Comparison of ENCODE assay signal across 23 cellular contexts in genomic region chr6:48826318-48826595, GRCh38.
A peak's percentile ranks its signal among the peaks of the same experiment; 100 is the strongest.
DNase-seq lines count a peak whose midpoint lies in the region; ATAC-seq, FAIRE-seq and TF ChIP-seq lines count a peak whose summit lies in the region.
"Had no signal": no experiment of that assay in that cellular context is flagged by ENCODE, and none has a peak within 500 bp of the region (broad histone marks: within the 10 kb centered on the region; RNA-seq: fewer than 3 reads in every experiment).

No MANE protein-coding gene starts in this region.

- peak overlapping the region; percentile 77 for H3K4me2 ChIP-seq in A549
- H3K4me2 ChIP-seq: GM23338 had no signal

- peaks cover 13% of the 10 kb centered on the region for H3K36me3 ChIP-seq in MG63
- H3K36me3 ChIP-seq in ascending aorta: no peaks in the 10 kb centered on the region
- H3K36me3 ChIP-seq in prostate gland: no peaks in the 10 kb centered on the region
- H3K36me3 ChIP-seq: BLaER1 treated with 17β-estradiol and CSF1 and Interleukin-3, amounts not matched to agents 10 nM and 100 nM; gastroesophageal sphincter; pancreas; right lobe of liver had no signal

- POLR2A ChIA-PET in A549 (lab: Yijun Ruan, JAX): no interaction called here

- ATAC-seq in A549 (no peak), GM18870 (IDR thresholded peaks at IDR 0.05; ENCODE audit: unreplicated experiment) (no peak)
- ATAC-seq: GM23338; naive thymus-derived CD8-positive, alpha-beta T cell; right lobe of liver; stimulated activated memory B cell treated with anti-CD40 and anti-IgM and Interleukin-4, amounts not matched to agents 10 μg/mL and 1 μg/mL and 100 μg/mL, for 72 hours had no signal

- H3K4me3 ChIP-seq in A549 (peak overlapping the region; percentile 1; the same call in 1 of the 3 replicates), MG63 (peak overlapping the region; percentile 23), ascending aorta (no peak overlapping the region), fibroblast of villous mesenchyme (ENCODE audit: low read depth, low read length) (no peak overlapping the region), prostate gland (no peak overlapping the region)
- H3K4me3 ChIP-seq: BLaER1 treated with 17β-estradiol and CSF1 and Interleukin-3, amounts not matched to agents 10 nM and 100 nM; gastroesophageal sphincter; GM23338; pancreas; right lobe of liver had no signal

- TF ChIP-seq POLR2A in A549 (IDR thresholded peaks at IDR 0.05; ENCODE audit: low read length): no peak
- no peak for TF ChIP-seq POLR2A in prostate gland (IDR thresholded peaks at IDR 0.05)

- intact Hi-C loops in ascending aorta (cut with DNase I) (loop anchor here (10.0 kb wide), 1 partner anchor 1351 kb away; the partner anchor contains the start of gene CD2AP), prostate gland (cut with DNase I) (no loop called here)

- no peak for FAIRE-seq in A549 (lab: Jason Lieb, UNC)
- FAIRE-seq: pancreas had no signal

- no peak for TF ChIP-seq RAD21 in A549 (conservative IDR thresholded peaks at IDR 0.05 in 1 of 2, IDR thresholded peaks at IDR 0.05 in 1 of 2)

- 0% methylated on average over 1 of the region's 1 CpG for WGBS in A549 (ENCODE audit: missing lambda C conversion rate)
- WGBS in prostate gland: 36% methylated on average over 1 of the region's 1 CpG

- H3K27me3 ChIP-seq in MG63 (no peaks in the 10 kb centered on the region), ascending aorta (no peaks in the 10 kb centered on the region), prostate gland (replicated peaks; ENCODE audit: insufficient read depth) (no peaks in the 10 kb centered on the region)
- H3K27me3 ChIP-seq: BLaER1 treated with 17β-estradiol and CSF1 and Interleukin-3, amounts not matched to agents 10 nM and 100 nM; gastroesophageal sphincter; pancreas; right lobe of liver had no signal

- CTCF ChIA-PET in A549 (lab: Yijun Ruan, JAX): no interaction called here

- H3K4me1 ChIP-seq in A549 (peaks cover 21% of the 10 kb centered on the region), ascending aorta (peaks cover 0 to 14% of the 10 kb centered on the region in 2 donors), prostate gland (replicated peaks) (no peaks in the 10 kb centered on the region)
- H3K4me1 ChIP-seq: gastroesophageal sphincter, pancreas, right lobe of liver had no signal

- peak overlapping the region; percentile 81 to 96; a peak in 5 of 6 replicates for H3K27ac ChIP-seq in A549
- peak overlapping the region; percentile 46 to 75 for H3K27ac ChIP-seq in ascending aorta
- no peak overlapping the region for H3K27ac ChIP-seq in prostate gland
- H3K27ac ChIP-seq: gastroesophageal sphincter, pancreas, right lobe of liver, VCaP had no signal

- no peak for TF ChIP-seq EP300 in A549 (IDR thresholded peaks at IDR 0.05)

- DNase-seq in A549 (ENCODE audit: low read depth in 1 of 2, low spot score in 1 of 2) (no peak), MG63 (no peak), ascending aorta (ENCODE audit: low spot score in 2 of 2) (no peak), fibroblast of villous mesenchyme (ENCODE audit: low read depth) (peak; percentile 66), prostate gland (ENCODE audit: low spot score) (no peak), COLO668 (lab: John Stamatoyannopoulos, UW; ENCODE audit: unreplicated experiment) (no peak), NCI-H1092 treated with DMSO at 0.1 percent for 48 hours (lab: John Stamatoyannopoulos, UW) (no peak)
- DNase-seq: activated CD4-positive, alpha-beta T cell treated with anti-CD3 and anti-CD28 coated beads, Interleukin-2, amount 50 U/mL, for 1 hour; activated CD8-positive, alpha-beta memory T cell treated with anti-CD3 and anti-CD28 coated beads, Interleukin-2, amount 50 U/mL, for 4 hours; activated naive CD8-positive, alpha-beta T cell treated with anti-CD3 and anti-CD28 coated beads, Interleukin-2, amount 10 ng/mL, durations not matched to agents 7 days and 5 days; naive thymus-derived CD8-positive, alpha-beta T cell; NCI-H1105 treated with DMSO at 0.1 percent for 48 hours; NCI-H2081 treated with DMSO at 0.1 percent for 48 hours; NCI-H524; pancreas; right lobe of liver; SHP77 had no signal

- TF ChIP-seq CTCF in A549 (IDR thresholded peaks at IDR 0.05) (no peak), ascending aorta (IDR thresholded peaks at IDR 0.05) (no peak), fibroblast of villous mesenchyme (IDR thresholded peaks at IDR 0.05; ENCODE audit: insufficient read depth, low read depth, low read length) (no peak), prostate gland (IDR thresholded peaks at IDR 0.05) (no peak)

- H3K9me3 ChIP-seq in A549 (peaks cover 11% of the 10 kb centered on the region; the same call in 2 of the 3 replicates), MG63 (peaks cover 11% of the 10 kb centered on the region), ascending aorta (no peaks in the 10 kb centered on the region), prostate gland (no peaks in the 10 kb centered on the region)
- H3K9me3 ChIP-seq: BLaER1 treated with 17β-estradiol and CSF1 and Interleukin-3, amounts not matched to agents 10 nM and 100 nM; gastroesophageal sphincter; pancreas; right lobe of liver had no signal

TF ChIP-seq in A549, 52 proteins besides CTCF, POLR2A, EP300 and RAD21:
- TF ChIP-seq MAFK (IDR thresholded peaks at IDR 0.05; ENCODE audit: partially characterized antibody) (no peak), FOXS1 (CRISPR knock-in tag; IDR thresholded peaks at IDR 0.05) (peak; percentile 21; the same call in 1 of the 2 replicates), BCL3 (IDR thresholded peaks at IDR 0.05) (no peak)

Comparison
In these comparisons a context has a peak if more than half of its experiments do, and no peak if none do; other contexts are left out.
1. H3K27ac ChIP-seq: peak in A549 (2 of 2) and ascending aorta (2 of 2); none in prostate gland (0 of 2).
2. H3K4me3 ChIP-seq: peak in A549 (single experiment) and MG63 (single experiment); none in ascending aorta (0 of 2), fibroblast of villous mesenchyme (single experiment) and prostate gland (0 of 2).